Comparison of ENCODE assay signal across 21 cellular contexts in genomic region chr21:44374601-44375280, GRCh38. TPM values are rescaled to one million over a fixed set of nuclear protein-coding genes. Genes with fewer than 3 reads are reported as not detected.
DNase-seq lines count a peak whose midpoint lies in the region; ATAC-seq and TF ChIP-seq lines count a peak whose summit lies in the region.
"Had no signal": no experiment of that assay in that cellular context is flagged by ENCODE, and none has a peak within 500 bp of the region (broad histone marks: within the 10 kb centered on the region; RNA-seq: fewer than 3 reads in every experiment).

No MANE protein-coding gene starts in this region.

- no peaks in the 10 kb centered on the region for H3K36me3 ChIP-seq in CD8-positive, alpha-beta T cell (ENCODE audit: insufficient read depth, low read length)
- no peaks in the 10 kb centered on the region for H3K36me3 ChIP-seq in neural progenitor cell
- H3K36me3 ChIP-seq: lower lobe of right lung, prostate gland, SJCRH30, thyroid gland had no signal

- no peaks in the 10 kb centered on the region for H3F3A ChIP-seq in neural progenitor cell (ENCODE audit: low read depth)

- H3K27ac Mint-ChIP-seq in T-helper 2 cell treated with Interferon-gamma antibody and Interleukin-4, amounts not matched to agents 5 μg/mL and 100 μg/mL, for 36 hours = no peak overlapping the region
- H3K27ac Mint-ChIP-seq in CD8-positive, alpha-beta T cell = no peak overlapping the region
- H3K27ac Mint-ChIP-seq in effector memory CD8-positive, alpha-beta T cell = peak overlapping the region; percentile 29 to 59
- no peak overlapping the region for H3K27ac Mint-ChIP-seq in neural progenitor cell

- H3K4me3 ChIP-seq in CD8-positive, alpha-beta T cell (ENCODE audit: low read depth, low read length) = no peak overlapping the region
- no peak overlapping the region for H3K4me3 ChIP-seq in neural progenitor cell
- H3K4me3 ChIP-seq: lower lobe of right lung, prostate gland, SJCRH30, smooth muscle cell, thyroid gland had no signal

- no peaks in the 10 kb centered on the region for H3K9me3 ChIP-seq in CD8-positive, alpha-beta T cell (ENCODE audit: low read length)
- H3K9me3 ChIP-seq in neural progenitor cell (ENCODE audit: low read depth) = no peaks in the 10 kb centered on the region
- H3K9me3 ChIP-seq: lower lobe of right lung, prostate gland, SJCRH30, thyroid gland had no signal

- no peaks in the 10 kb centered on the region for H3K27me3 Mint-ChIP-seq in T-helper 2 cell treated with Interferon-gamma antibody and Interleukin-4, amounts not matched to agents 5 μg/mL and 100 μg/mL, for 36 hours (ENCODE audit: low read depth)
- H3K27me3 Mint-ChIP-seq in CD8-positive, alpha-beta T cell (ENCODE audit: low read depth) = no peaks in the 10 kb centered on the region
- peaks cover 5 to 10% of the 10 kb centered on the region in 2 donors for H3K27me3 Mint-ChIP-seq in effector memory CD8-positive, alpha-beta T cell
- H3K27me3 Mint-ChIP-seq in neural progenitor cell (ENCODE audit: insufficient read depth, low read depth) = peaks cover 27% of the 10 kb centered on the region

- no peak overlapping the region for H3K27ac ChIP-seq in CD8-positive, alpha-beta T cell (ENCODE audit: low read depth, low read length)
- H3K27ac ChIP-seq in neural progenitor cell = no peak overlapping the region
- H3K27ac ChIP-seq: C4-2B, lower lobe of right lung, prostate gland, SJCRH30, thyroid gland had no signal

- peaks cover 44% of the 10 kb centered on the region for H3K36me3 Mint-ChIP-seq in T-helper 2 cell treated with Interferon-gamma antibody and Interleukin-4, amounts not matched to agents 5 μg/mL and 100 μg/mL, for 36 hours (ENCODE audit: low read depth)
- H3K36me3 Mint-ChIP-seq in CD8-positive, alpha-beta T cell = peaks cover 4% of the 10 kb centered on the region
- H3K36me3 Mint-ChIP-seq in effector memory CD8-positive, alpha-beta T cell (ENCODE audit: insufficient read depth) = peaks cover 5% of the 10 kb centered on the region
- H3K36me3 Mint-ChIP-seq in neural progenitor cell = no peaks in the 10 kb centered on the region

- no peak for ATAC-seq in CD8-positive, alpha-beta T cell
- no peak for ATAC-seq in effector memory CD8-positive, alpha-beta T cell (replicated peaks)
- no peak for ATAC-seq in GM21717 (IDR thresholded peaks at IDR 0.05; ENCODE audit: unreplicated experiment)

- peaks cover 19% of the 10 kb centered on the region for H3K4me1 Mint-ChIP-seq in T-helper 2 cell treated with Interferon-gamma antibody and Interleukin-4, amounts not matched to agents 5 μg/mL and 100 μg/mL, for 36 hours (ENCODE audit: low read depth)
- peaks cover 24% of the 10 kb centered on the region for H3K4me1 Mint-ChIP-seq in CD8-positive, alpha-beta T cell (ENCODE audit: low read depth)
- H3K4me1 Mint-ChIP-seq in effector memory CD8-positive, alpha-beta T cell (ENCODE audit: low read depth in 2 of 2) = peaks cover 29% of the 10 kb centered on the region in 2 donors
- peaks cover 5% of the 10 kb centered on the region for H3K4me1 Mint-ChIP-seq in neural progenitor cell

- POLR2A ChIA-PET in CD8-positive, alpha-beta T cell (lab: Charles Lee) = no interaction called here

- no peak overlapping the region for H2AFZ ChIP-seq in neural progenitor cell (replicated peaks)

- DNase-seq in T-helper 2 cell treated with Interferon-gamma antibody and Interleukin-4, amounts not matched to agents 5 μg/mL and 100 μg/mL, for 36 hours (ENCODE audit: low spot score) = no peak
- no peak for DNase-seq in T-helper 2 cell
- DNase-seq in CD8-positive, alpha-beta T cell = no peak
- no peak for DNase-seq in effector memory CD8-positive, alpha-beta T cell
- DNase-seq in posterior vena cava (ENCODE audit: low spot score) = peak; percentile 58
- DNase-seq in neural progenitor cell (ENCODE audit: low spot score) = no peak
- DNase-seq in kidney tubule cell (ENCODE audit: low spot score) = no peak
- DNase-seq: activated CD4-positive, alpha-beta T cell treated with anti-CD3 and anti-CD28 coated beads for 1 hour; activated T-cell treated with anti-CD3 and anti-CD28 coated beads for 4 hours; amniotic stem cell; GOT3; NCI-H1436; NCI-H2171; NCI-H69; SJCRH30; thyroid gland had no signal

- no peaks in the 10 kb centered on the region for H3K27me3 ChIP-seq in CD8-positive, alpha-beta T cell (ENCODE audit: insufficient read depth, low read length)
- peaks cover 31% of the 10 kb centered on the region for H3K27me3 ChIP-seq in neural progenitor cell
- H3K27me3 ChIP-seq: SJCRH30, thyroid gland had no signal

- no peak for TF ChIP-seq CTCF in CD8-positive, alpha-beta T cell (IDR thresholded peaks at IDR 0.05)
- no peak for TF ChIP-seq CTCF in neural progenitor cell (IDR thresholded peaks at IDR 0.05)

- H3K79me2 ChIP-seq in neural progenitor cell (ENCODE audit: low read depth) = no peaks in the 10 kb centered on the region

- peak overlapping the region; percentile 16 for H3K4me3 Mint-ChIP-seq in T-helper 2 cell treated with Interferon-gamma antibody and Interleukin-4, amounts not matched to agents 5 μg/mL and 100 μg/mL, for 36 hours
- peak overlapping the region; percentile 60 for H3K4me3 Mint-ChIP-seq in CD8-positive, alpha-beta T cell
- peak overlapping the region; percentile 65 to 77 for H3K4me3 Mint-ChIP-seq in effector memory CD8-positive, alpha-beta T cell
- no peak overlapping the region for H3K4me3 Mint-ChIP-seq in neural progenitor cell

- no peak overlapping the region for H3K9ac ChIP-seq in neural progenitor cell

- CTCF ChIA-PET in CD8-positive, alpha-beta T cell (lab: Charles Lee) = no interaction called here

- peaks cover 23% of the 10 kb centered on the region for H3K4me1 ChIP-seq in CD8-positive, alpha-beta T cell (ENCODE audit: insufficient read depth, low read length)
- H3K4me1 ChIP-seq in neural progenitor cell = peaks cover 4% of the 10 kb centered on the region
- H3K4me1 ChIP-seq: prostate gland, SJCRH30 had no signal

- H3K9me3 Mint-ChIP-seq in T-helper 2 cell treated with Interferon-gamma antibody and Interleukin-4, amounts not matched to agents 5 μg/mL and 100 μg/mL, for 36 hours = peaks cover 5% of the 10 kb centered on the region
- no peaks in the 10 kb centered on the region for H3K9me3 Mint-ChIP-seq in CD8-positive, alpha-beta T cell
- peaks cover 0 to 4% of the 10 kb centered on the region in 2 donors for H3K9me3 Mint-ChIP-seq in effector memory CD8-positive, alpha-beta T cell
- H3K9me3 Mint-ChIP-seq in neural progenitor cell = peaks cover 13% of the 10 kb centered on the region

- H4K20me1 ChIP-seq in neural progenitor cell (ENCODE audit: low read depth) = no peaks in the 10 kb centered on the region

- H3K4me2 ChIP-seq in neural progenitor cell = no peak overlapping the region
- H3K4me2 ChIP-seq: smooth muscle cell had no signal

- intact Hi-C loops in CD8-positive, alpha-beta T cell (cut with DNase I, micrococcal nuclease) = no loop called here
- intact Hi-C loops in posterior vena cava (cut with DNase I) = no loop called here

RNA-seq across cellular contexts. Expression of gene TRPM2, which starts 21.3 kb away (rescaled TPM):
- total RNA-seq in CD8-positive, alpha-beta T cell = 1 to 10 TPM; 1.2 to 2.0 TPM
- total RNA-seq in posterior vena cava (10 to 100 TPM in 1 of 2 donors, 1 to 10 TPM in 1; 7.7 to 11.3 TPM), neural progenitor cell (ENCODE audit: low replicate concordance) (0.28 TPM in 1 of 2 replicates, not detected in the other)

RNA-seq across cellular contexts. Expression of gene CFAP410, which starts 35.6 kb away (rescaled TPM):
- 10 to 100 TPM; 69.7 to 70.5 TPM for total RNA-seq in CD8-positive, alpha-beta T cell
- 10 to 100 TPM; 18.1 to 18.8 TPM for total RNA-seq in posterior vena cava
- 7.5 and 17.9 TPM in 2 replicates for total RNA-seq in neural progenitor cell (ENCODE audit: low replicate concordance)

Comparison
In these comparisons a context has a peak if more than half of its experiments do, and no peak if none do; other contexts are left out.
1. H3K27ac Mint-ChIP-seq: peak in effector memory CD8-positive, alpha-beta T cell (2 of 2); none in T-helper 2 cell treated with Interferon-gamma antibody and Interleukin-4, amounts not matched to agents 5 μg/mL and 100 μg/mL, for 36 hours (single experiment), CD8-positive, alpha-beta T cell (single experiment) and neural progenitor cell (single experiment).